ENCODE assay signal across 8 cellular contexts in the genomic region with DNA sequence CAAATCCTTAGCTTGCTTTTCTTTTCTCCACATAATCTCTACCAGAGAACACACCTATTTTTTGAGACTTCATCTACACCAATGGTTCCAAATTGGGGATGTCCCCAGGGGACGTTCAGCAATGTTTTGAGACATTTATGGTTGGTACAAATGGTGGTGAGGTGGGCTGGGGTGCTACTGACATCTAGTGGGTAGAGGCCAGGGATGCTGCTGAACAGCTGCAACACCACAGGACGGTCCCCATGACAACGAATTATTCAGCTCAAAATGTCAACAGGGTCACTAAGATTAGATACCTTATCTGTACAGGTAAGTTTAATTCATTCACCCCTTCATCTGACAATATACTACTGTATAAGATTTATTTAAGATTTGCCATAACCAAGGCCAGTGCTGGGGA. TPM values are rescaled to one million over a fixed set of nuclear protein-coding genes. Genes with fewer than 3 reads are reported as not detected.
DNase-seq lines count a peak whose midpoint lies in the region; ATAC-seq and TF ChIP-seq lines count a peak whose summit lies in the region.

No MANE protein-coding gene starts in this region.

- no peak overlapping the region for H4K91ac ChIP-seq in IMR-90 (ENCODE audit: insufficient read depth, low read depth, low read length)

- no peak overlapping the region for H2AFZ ChIP-seq in IMR-90 (replicated peaks; ENCODE audit: low read length, poor library complexity)

- H3K9ac ChIP-seq in IMR-90 (ENCODE audit: low read depth, low read length): no peak overlapping the region

- TF ChIP-seq CTCF in IMR-90 (conservative IDR thresholded peaks at IDR 0.05; ENCODE audit: low read depth, low read length): 0 out of 2 replicates have a peak, but pooled peaks have one; percentile 12
- TF ChIP-seq CTCF in adrenal gland (IDR thresholded peaks at IDR 0.05): peak in 2 of 6 experiments; percentile 20 to 24
- no peak for TF ChIP-seq CTCF in mucosa of descending colon (IDR thresholded peaks at IDR 0.05)

- POLR2A ChIA-PET in IMR-90 (lab: Charles Lee; ENCODE audit: unreplicated experiment): no interaction called here

- H3K4me1 ChIP-seq in IMR-90 (ENCODE audit: control insufficient read depth, insufficient read depth, low read length): peaks cover 5% of the 10 kb centered on the region
- peaks cover 16 to 19% of the 10 kb centered on the region in 2 donors for H3K4me1 ChIP-seq in adrenal gland (replicated peaks in 1 of 2)
- H3K4me1 ChIP-seq in mucosa of descending colon (ENCODE audit: low read depth): peaks cover 7% of the 10 kb centered on the region

- ATAC-seq in IMR-90 (ENCODE audit: low read depth) (no peak), mucosa of descending colon (peak; percentile 13), GM19035 (IDR thresholded peaks at IDR 0.05; ENCODE audit: unreplicated experiment) (no peak), GM18861 (IDR thresholded peaks at IDR 0.05; ENCODE audit: unreplicated experiment) (no peak)

- no peak overlapping the region for H2BK15ac ChIP-seq in IMR-90 (ENCODE audit: low read depth, low read length)

- no peak overlapping the region for H2AK5ac ChIP-seq in IMR-90 (ENCODE audit: low read depth, low read length)

- no peak overlapping the region for H3K23ac ChIP-seq in IMR-90 (ENCODE audit: low read depth, low read length)

- H4K20me1 ChIP-seq in IMR-90 (ENCODE audit: insufficient read depth, low read length): no peaks in the 10 kb centered on the region

- H3K36me3 ChIP-seq in IMR-90 (ENCODE audit: control insufficient read depth, insufficient read depth, low read length): peaks cover 7% of the 10 kb centered on the region
- peaks cover 0 to 9% of the 10 kb centered on the region in 2 donors for H3K36me3 ChIP-seq in adrenal gland (replicated peaks in 1 of 2)
- peaks cover 3% of the 10 kb centered on the region for H3K36me3 ChIP-seq in mucosa of descending colon (ENCODE audit: low read depth)

- H3K4ac ChIP-seq in IMR-90 (ENCODE audit: low read depth, low read length): no peak overlapping the region

- H3K9me3 ChIP-seq in IMR-90 (ENCODE audit: control insufficient read depth, insufficient read depth, low read length): 0 out of 2 replicates have a peak, but pooled peaks cover 2% of the 10 kb centered on the region
- H3K9me3 ChIP-seq in adrenal gland (replicated peaks in 1 of 3): no peaks in the 10 kb centered on the region
- no peaks in the 10 kb centered on the region for H3K9me3 ChIP-seq in mucosa of descending colon

- CTCF ChIA-PET in IMR-90 (lab: Yijun Ruan, JAX): no interaction called here

- no CpG with 5 or more reads among the region's 3 CpGs for WGBS in IMR-90 (ENCODE audit: extremely low coverage in 2 of 2, insufficient read length in 1 of 2), 2 experiments
- 65 to 82% (median 69%) methylated on average over 3 of the region's 3 CpGs for WGBS in adrenal gland, 4 donors

- no peak overlapping the region for H3K14ac ChIP-seq in IMR-90 (replicated peaks; ENCODE audit: low read depth, low read length)

- no TSS peak for BruUV-seq in IMR-90 (replicated peaks; lab: Mats Ljungman, UMichigan)

- H2BK5ac ChIP-seq in IMR-90 (ENCODE audit: low read depth, low read length, poor library complexity, severe bottlenecking): no peak overlapping the region

- in situ Hi-C loops in IMR-90 (cut with MboI; ENCODE audit: low sequenced_read_pairs): no loop called here

- H2AK9ac ChIP-seq in IMR-90 (replicated peaks; ENCODE audit: low read depth, low read length, poor library complexity): no peak overlapping the region

- H3K9me1 ChIP-seq in IMR-90 (ENCODE audit: insufficient read depth, low read length): no peaks in the 10 kb centered on the region

- H3K56ac ChIP-seq in IMR-90 (ENCODE audit: extremely low read depth, insufficient read depth, low read length): no peak overlapping the region

- no peak overlapping the region for H3K4me2 ChIP-seq in IMR-90 (ENCODE audit: low read depth, low read length)

- intact Hi-C loops in IMR-90 (cut with micrococcal nuclease): no loop called here
- intact Hi-C loops in adrenal gland (cut with DNase I): no loop called here
- intact Hi-C loops in mucosa of descending colon (cut with DNase I, micrococcal nuclease): no loop called here

- H3K79me1 ChIP-seq in IMR-90 (ENCODE audit: low read depth in 1 of 2, low read length in 2 of 2): peaks cover 9 to 18% of the 10 kb centered on the region in 2 experiments

- TF ChIP-seq RAD21 in IMR-90 (IDR thresholded peaks at IDR 0.05; ENCODE audit: low read length): peak; percentile 12; the same call in 1 of the 2 replicates

- no peak overlapping the region for H4K5ac ChIP-seq in IMR-90 (ENCODE audit: low read depth, low read length)

- no peak overlapping the region for H2BK120ac ChIP-seq in IMR-90 (ENCODE audit: low read depth, low read length)

- H3K27me3 ChIP-seq in IMR-90 (ENCODE audit: control insufficient read depth, insufficient read depth, low read length) (no peaks in the 10 kb centered on the region), adrenal gland (no peaks in the 10 kb centered on the region)

- H3K18ac ChIP-seq in IMR-90 (ENCODE audit: low read depth, low read length): no peak overlapping the region

- dilution Hi-C loops in IMR-90 (cut with HindIII; ENCODE audit: low sequenced_read_pairs, unreplicated experiment): no loop called here

- no peak overlapping the region for H4K8ac ChIP-seq in IMR-90 (ENCODE audit: low read depth in 2 of 2, low read length in 2 of 2)

- DNase-seq in ELF-1 (ENCODE audit: low read depth, low spot score): peak; percentile 29
- no peak for DNase-seq in IMR-90
- peak in 1 of 7 donors; percentile 66 for DNase-seq in adrenal gland
- no peak for DNase-seq in mucosa of descending colon
- no peak for DNase-seq in GM19238 (ENCODE audit: insufficient read length, low spot score)
- DNase-seq in activated naive CD4-positive, alpha-beta T cell (lab: John Stamatoyannopoulos, UW): no peak

- H3K4me3 ChIP-seq in IMR-90 (ENCODE audit: insufficient read depth, low read depth, low read length) (no peak overlapping the region), adrenal gland (no peak overlapping the region), mucosa of descending colon (no peak overlapping the region)

- no peak overlapping the region for H2BK20ac ChIP-seq in IMR-90 (ENCODE audit: low read depth, low read length)

- H3K27ac ChIP-seq in IMR-90 (ENCODE audit: insufficient read depth, low read length): no peak overlapping the region
- peak overlapping the region in 3 of 5 donors; percentile 76 to 79 (median 77) for H3K27ac ChIP-seq in adrenal gland

- TF ChIP-seq POLR2A in IMR-90 (IDR thresholded peaks at IDR 0.05; ENCODE audit: low read depth, low read length): no peak
- no peak for TF ChIP-seq POLR2A in adrenal gland (IDR thresholded peaks at IDR 0.05)

TF ChIP-seq in IMR-90, 13 proteins besides CTCF, POLR2A, EP300 and RAD21:
- TF ChIP-seq CHD1 (IDR thresholded peaks at IDR 0.05; ENCODE audit: low read depth, low read length) (no peak), RCOR1 (IDR thresholded peaks at IDR 0.05; ENCODE audit: insufficient replicate concordance, low read length) (no peak), RFX5 (IDR thresholded peaks at IDR 0.05; ENCODE audit: low read depth, low read length) (no peak)
- TF ChIP-seq, protein P1, sequence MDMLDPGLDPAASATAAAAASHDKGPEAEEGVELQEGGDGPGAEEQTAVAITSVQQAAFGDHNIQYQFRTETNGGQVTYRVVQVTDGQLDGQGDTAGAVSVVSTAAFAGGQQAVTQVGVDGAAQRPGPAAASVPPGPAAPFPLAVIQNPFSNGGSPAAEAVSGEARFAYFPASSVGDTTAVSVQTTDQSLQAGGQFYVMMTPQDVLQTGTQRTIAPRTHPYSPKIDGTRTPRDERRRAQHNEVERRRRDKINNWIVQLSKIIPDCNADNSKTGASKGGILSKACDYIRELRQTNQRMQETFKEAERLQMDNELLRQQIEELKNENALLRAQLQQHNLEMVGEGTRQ (IDR thresholded peaks at IDR 0.05; ENCODE audit: low read depth, low read length): no peak
- TF ChIP-seq, protein P2, sequence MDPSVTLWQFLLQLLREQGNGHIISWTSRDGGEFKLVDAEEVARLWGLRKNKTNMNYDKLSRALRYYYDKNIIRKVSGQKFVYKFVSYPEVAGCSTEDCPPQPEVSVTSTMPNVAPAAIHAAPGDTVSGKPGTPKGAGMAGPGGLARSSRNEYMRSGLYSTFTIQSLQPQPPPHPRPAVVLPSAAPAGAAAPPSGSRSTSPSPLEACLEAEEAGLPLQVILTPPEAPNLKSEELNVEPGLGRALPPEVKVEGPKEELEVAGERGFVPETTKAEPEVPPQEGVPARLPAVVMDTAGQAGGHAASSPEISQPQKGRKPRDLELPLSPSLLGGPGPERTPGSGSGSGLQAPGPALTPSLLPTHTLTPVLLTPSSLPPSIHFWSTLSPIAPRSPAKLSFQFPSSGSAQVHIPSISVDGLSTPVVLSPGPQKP (IDR thresholded peaks at IDR 0.05; ENCODE audit: borderline replicate concordance, low read depth, low read length): no peak

RNA-seq across cellular contexts. Expression of a gene that starts 14.4 kb away (rescaled TPM):
- total RNA-seq in IMR-90 (2012; rRNA removed) (5.9 and 13.3 TPM in 2 replicates), adrenal gland (10 to 100 TPM; 22.3 to 46.1 (median 32.2) TPM), mucosa of descending colon (10 to 100 TPM; 44.7 to 45.4 (median 45.1) TPM)
- polyA plus RNA-seq in IMR-90 (2012; rRNA removed) (4.0 and 8.6 TPM in 2 replicates), adrenal gland (10 to 100 TPM; 12.6 to 51.2 (median 16.7) TPM)
- polyA plus RNA-seq in IMR-90 (2012; cell fraction: cytosol; rRNA removed): 0.73 and 2.5 TPM in 2 replicates
- 19.2 and 44.6 TPM in 2 replicates for polyA plus RNA-seq in IMR-90 (2012; cell fraction: nucleus; rRNA removed; ENCODE audit: low replicate concordance)
